8 cellular contexts compared by ENCODE assay signal in genomic region chr15:38130739-38131498, GRCh38.
DNase-seq lines count a peak whose midpoint lies in the region; ATAC-seq and TF ChIP-seq lines count a peak whose summit lies in the region.

No MANE protein-coding gene starts in this region.

- no peaks in the 10 kb centered on the region for H3K27me3 ChIP-seq in spleen (replicated peaks in 1 of 7)

- intact Hi-C loops in spleen (cut with DNase I; ENCODE audit: low total_unique reads) = no loop called here

- peaks cover 0 to 43% (median 23%) of the 10 kb centered on the region in 6 donors for H3K4me1 ChIP-seq in spleen

- TF ChIP-seq CTCF in spleen (IDR thresholded peaks at IDR 0.05 in 8 of 11, conservative IDR thresholded peaks at IDR 0.05 in 3 of 11) (no peak), endothelial cell (IDR thresholded peaks at IDR 0.05; ENCODE audit: unreplicated experiment) (no peak)

- H3K36me3 Mint-ChIP-seq in endothelial cell (ENCODE audit: low read depth, unreplicated experiment) = no peaks in the 10 kb centered on the region

- TF ChIP-seq POLR2A in spleen (IDR thresholded peaks at IDR 0.05) = no peak

- H3K4me1 Mint-ChIP-seq in endothelial cell (ENCODE audit: unreplicated experiment) = peaks cover 5% of the 10 kb centered on the region

- no peaks in the 10 kb centered on the region for H3K36me3 ChIP-seq in spleen

- H3K4me3 ChIP-seq in spleen = peak overlapping the region in 1 of 8 donors; percentile 1

- no peak overlapping the region for H3K27ac Mint-ChIP-seq in endothelial cell (ENCODE audit: unreplicated experiment)

- H3K27ac ChIP-seq in spleen = peak overlapping the region in 7 of 8 donors; percentile 45 to 77 (median 72)

- H3K9me3 Mint-ChIP-seq in endothelial cell (ENCODE audit: unreplicated experiment) = no peaks in the 10 kb centered on the region

- H3K4me3 Mint-ChIP-seq in endothelial cell (ENCODE audit: unreplicated experiment) = no peak overlapping the region

- ATAC-seq in GM19397 (IDR thresholded peaks at IDR 0.05; ENCODE audit: unreplicated experiment) = peak; percentile 46
- ATAC-seq in HG03175 (IDR thresholded peaks at IDR 0.05; ENCODE audit: unreplicated experiment) = no peak

- H3K9me3 ChIP-seq in spleen = peaks cover 0 to 3% (median 0%) of the 10 kb centered on the region in 8 donors

- 15 to 45% (median 20%) methylated on average over 10 of the region's 10 CpGs for WGBS in spleen, 5 donors

- H3K27me3 Mint-ChIP-seq in endothelial cell (ENCODE audit: unreplicated experiment) = no peaks in the 10 kb centered on the region

- DNase-seq in HuH-7 (ENCODE audit: low spot score) = peak; percentile 2
- peak in 46 of 58 donors; percentile 1 to 75 (median 34) for DNase-seq in anterior cingulate cortex (lab: John Stamatoyannopoulos, UW)
- DNase-seq in inferior parietal cortex (ENCODE audit: extremely low spot score) = peak; percentile 49
- no peak for DNase-seq in spleen
- DNase-seq in endothelial cell (ENCODE audit: low spot score) = no peak
- DNase-seq in cortex of kidney (lab: John Stamatoyannopoulos, UW) = no peak

Comparison
In these comparisons a context has a peak if more than half of its experiments do, and no peak if none do; other contexts are left out.
1. DNase-seq: peak in HuH-7 (single experiment), anterior cingulate cortex (46 of 58) and inferior parietal cortex (single experiment); none in spleen (single experiment), endothelial cell (single experiment) and cortex of kidney (single experiment).